3 cellular contexts compared by ENCODE assay signal in the genomic region with DNA sequence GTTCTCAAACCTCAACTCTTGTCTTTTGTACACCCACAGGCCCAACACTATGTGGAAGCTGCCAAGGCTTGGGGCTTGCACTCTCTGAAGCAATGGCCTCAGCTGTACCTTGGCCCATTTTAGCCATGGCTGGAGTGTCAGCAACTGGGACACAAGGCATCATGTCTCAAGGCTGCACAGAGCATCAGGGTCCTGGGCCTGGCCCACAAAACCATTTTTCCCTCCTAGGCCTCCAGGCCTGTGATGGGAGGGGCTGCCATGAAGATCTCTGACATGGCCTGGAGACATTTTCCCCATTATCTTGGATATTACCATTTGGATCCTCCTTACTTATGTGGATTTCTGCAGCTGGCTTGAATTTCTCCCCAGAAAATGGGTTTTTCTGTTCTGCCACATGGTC. TPM values are rescaled to one million over a fixed set of nuclear protein-coding genes. Genes with fewer than 3 reads are reported as not detected.
"Had no signal": no experiment of that assay in that cellular context is flagged by ENCODE, and none has a peak within 500 bp of the region (broad histone marks: within the 10 kb centered on the region; RNA-seq: fewer than 3 reads in every experiment).

No MANE protein-coding gene starts in this region.

RNA-seq across cellular contexts. Expression of gene MYL3, which starts 39.9 kb away (rescaled TPM):
- total RNA-seq: LHCN-M2, MCF 10A, NCI-H460 had no signal

RNA-seq across cellular contexts. Expression of gene PTH1R, which starts 54.2 kb away (rescaled TPM):
- total RNA-seq: MCF 10A had no signal
